In genomic region chr10:67784584-67784983, GRCh38 we compare ENCODE assay signal across 28 cellular contexts. TPM values are rescaled to one million over a fixed set of nuclear protein-coding genes. Genes with fewer than 3 reads are reported as not detected.
A peak's percentile ranks its signal among the peaks of the same experiment; 100 is the strongest.
DNase-seq lines count a peak whose midpoint lies in the region; ATAC-seq and TF ChIP-seq lines count a peak whose summit lies in the region.
"Had no signal": no experiment of that assay in that cellular context is flagged by ENCODE, and none has a peak within 500 bp of the region (broad histone marks: within the 10 kb centered on the region; RNA-seq: fewer than 3 reads in every experiment).

No MANE protein-coding gene starts in this region.

- TF ChIP-seq CTCF in AG09309 (IDR thresholded peaks at IDR 0.05; ENCODE audit: control insufficient read depth, insufficient read depth, low read depth, low read length, missing control alignments) (no peak), DOHH2 (IDR thresholded peaks at IDR 0.05; ENCODE audit: low read depth, low read length, poor library complexity, severe bottlenecking) (no peak), OCI-LY7 (conservative IDR thresholded peaks at IDR 0.05; ENCODE audit: low read length) (no peak), cardiac fibroblast (IDR thresholded peaks at IDR 0.05; ENCODE audit: low read depth, low read length) (no peak), tibial nerve (IDR thresholded peaks at IDR 0.05) (no peak)

- peaks cover 65% of the 10 kb centered on the region for H3K4me1 ChIP-seq in DOHH2 (ENCODE audit: control insufficient read depth, low read length)
- peaks cover 61% of the 10 kb centered on the region for H3K4me1 ChIP-seq in OCI-LY7 (ENCODE audit: insufficient read depth, low read length, poor library complexity, severe bottlenecking)
- peaks cover 0 to 6% (median 0%) of the 10 kb centered on the region in 4 donors for H3K4me1 ChIP-seq in tibial nerve
- H3K4me1 ChIP-seq: Caco-2, right atrium auricular region, upper lobe of right lung had no signal

- POLR2A ChIA-PET in OCI-LY7 (lab: Charles Lee): interaction anchor here (0.6 to 2.6 kb wide), 13 partner anchors 14 to 697 kb away, joined by 3 to 16 read pairs (median 3); partner anchors contain the start of gene HNRNPH3

- H3K27me3 ChIP-seq in DOHH2 (ENCODE audit: control insufficient read depth, low read length): no peaks in the 10 kb centered on the region
- H3K27me3 ChIP-seq in tibial nerve: no peaks in the 10 kb centered on the region
- H3K27me3 ChIP-seq: BLaER1, cardiac muscle cell, heart right ventricle, right atrium auricular region, spleen, upper lobe of right lung had no signal

- H3K36me3 ChIP-seq in DOHH2 (ENCODE audit: control insufficient read depth, low read length) (no peaks in the 10 kb centered on the region), OCI-LY7 (ENCODE audit: insufficient read depth, low read length) (no peaks in the 10 kb centered on the region), tibial nerve (no peaks in the 10 kb centered on the region)
- H3K36me3 ChIP-seq: BLaER1, cardiac muscle cell, heart right ventricle, right atrium auricular region, spleen, upper lobe of right lung had no signal

- WGBS in tibial nerve, 2 donors: 26 to 38% methylated on average over 2 of the region's 2 CpGs

- no peak for TF ChIP-seq EP300 in tibial nerve (IDR thresholded peaks at IDR 0.05)

- no peak for TF ChIP-seq POLR2A in tibial nerve (IDR thresholded peaks at IDR 0.05)

- CTCF ChIA-PET in OCI-LY7 (lab: Charles Lee; ENCODE audit: unreplicated experiment): no interaction called here

- H2AFZ ChIP-seq in OCI-LY7 (ENCODE audit: low read length): peak overlapping the region; percentile 98; the same call in 1 of the 2 replicates

- BruUV-seq in OCI-LY7 (replicated peaks; lab: Mats Ljungman, UMichigan): no TSS peak

- peak overlapping the region; percentile 72 for H3K27ac ChIP-seq in DOHH2 (ENCODE audit: low read depth, low read length)
- H3K27ac ChIP-seq in OCI-LY7 (ENCODE audit: low read depth, low read length, poor library complexity, severe bottlenecking): peak overlapping the region; percentile 58
- H3K27ac ChIP-seq in tibial nerve: no peak overlapping the region
- H3K27ac ChIP-seq: BLaER1, cardiac muscle cell, heart right ventricle, KMS-11, right atrium auricular region, SK-N-MC, upper lobe of right lung, VCaP had no signal

- no peaks in the 10 kb centered on the region for H3K79me2 ChIP-seq in DOHH2 (ENCODE audit: control insufficient read depth, low read length)
- H3K79me2 ChIP-seq in OCI-LY7 (ENCODE audit: insufficient read depth, low read depth, low read length): no peaks in the 10 kb centered on the region

- ATAC-seq in GM19452 (IDR thresholded peaks at IDR 0.05; ENCODE audit: unreplicated experiment): no peak
- ATAC-seq: heart right ventricle had no signal

- intact Hi-C loops in OCI-LY7 (cut with micrococcal nuclease; ENCODE audit: unreplicated experiment): loop anchor here (5.0 kb wide), 2 partner anchors 63 to 477 kb away; no protein-coding TSS in a partner anchor

- H3K9me3 ChIP-seq in DOHH2 (ENCODE audit: control insufficient read depth, insufficient read depth, low read length) (no peaks in the 10 kb centered on the region), OCI-LY7 (ENCODE audit: low read length) (no peaks in the 10 kb centered on the region), tibial nerve (no peaks in the 10 kb centered on the region)
- H3K9me3 ChIP-seq: BLaER1, Caco-2, heart right ventricle, right atrium auricular region, spleen, upper lobe of right lung had no signal

- H3K4me3 ChIP-seq in AG09309 (ENCODE audit: control insufficient read depth, low read depth, low read length): no peak overlapping the region
- H3K4me3 ChIP-seq in DOHH2 (ENCODE audit: low read length): peak overlapping the region; percentile 55
- no peak overlapping the region for H3K4me3 ChIP-seq in OCI-LY7 (ENCODE audit: low read depth, low read length, poor library complexity, severe bottlenecking)
- H3K4me3 ChIP-seq in cardiac fibroblast (replicated peaks in 1 of 2; ENCODE audit: low read depth in 2 of 2, low read length in 2 of 2): no peak overlapping the region
- H3K4me3 ChIP-seq in tibial nerve: no peak overlapping the region
- H3K4me3 ChIP-seq: BLaER1, cardiac muscle cell, heart right ventricle, lung, right atrium auricular region, SK-N-MC, upper lobe of right lung had no signal

- peak; percentile 28 for DNase-seq in AG09309 (ENCODE audit: low read depth)
- no peak for DNase-seq in OCI-LY7 (ENCODE audit: low spot score)
- DNase-seq in cardiac fibroblast (ENCODE audit: low read depth in 2 of 2): peak; percentile 49 to 64
- DNase-seq in HK-2 (ENCODE audit: unreplicated experiment): no peak
- DNase-seq in tibial nerve (ENCODE audit: low spot score in 2 of 2): no peak
- no peak for DNase-seq in occipital lobe (lab: John Stamatoyannopoulos, UW)
- DNase-seq: ACHN; activated CD4-positive, alpha-beta T cell treated with anti-CD3 and anti-CD28 coated beads, Interleukin-2, amount 50 U/mL, for 1 hour; anterior cingulate cortex; Caco-2; cortex of kidney; DND-41; foreskin melanocyte; heart right ventricle; kidney glomerular epithelial cell; NCI-H1092; NCI-H187; spleen; upper lobe of right lung had no signal

- H3K9me2 ChIP-seq in DOHH2 (replicated peaks; ENCODE audit: control insufficient read depth, low read length) (no peaks in the 10 kb centered on the region), OCI-LY7 (ENCODE audit: insufficient read depth, low read length) (no peaks in the 10 kb centered on the region)

- H4K20me1 ChIP-seq in DOHH2 (ENCODE audit: control insufficient read depth, insufficient read depth, low read depth, low read length): no peaks in the 10 kb centered on the region
- H4K20me1 ChIP-seq in OCI-LY7 (ENCODE audit: insufficient read depth, low read length): no peaks in the 10 kb centered on the region
- H4K20me1 ChIP-seq: BLaER1 had no signal

- peaks cover 7% of the 10 kb centered on the region; the same call in 1 of the 2 replicates for H3F3A ChIP-seq in DOHH2 (ENCODE audit: control insufficient read depth, insufficient read depth)

- H3K4me2 ChIP-seq in DOHH2 (ENCODE audit: low read length) (peak overlapping the region; percentile 72), OCI-LY7 (ENCODE audit: low read length) (peak overlapping the region; percentile 67)
- H3K4me2 ChIP-seq: KMS-11 had no signal

RNA-seq across cellular contexts. Expression of gene DNAJC12, which starts 53.4 kb away (rescaled TPM):
- total RNA-seq in OCI-LY7 (2014; rRNA removed; shearing (Covaris generic)): 12.8 and 13.0 TPM in 2 replicates
- total RNA-seq in OCI-LY7 (2022): 18.9 and 19.4 TPM in 2 replicates
- 1 to 10 TPM; 1.2 to 5.4 (median 3.3) TPM for total RNA-seq in tibial nerve
- 1.7 TPM for total RNA-seq in occipital lobe

Comparison
In these comparisons a context has a peak if more than half of its experiments do, and no peak if none do; other contexts are left out.
1. DNase-seq: peak in AG09309 (single experiment) and cardiac fibroblast (2 of 2); none in OCI-LY7 (single experiment), HK-2 (single experiment), tibial nerve (0 of 2) and occipital lobe (single experiment).
2. H3K27ac ChIP-seq: peak in DOHH2 (single experiment) and OCI-LY7 (single experiment); none in tibial nerve (0 of 4).